28 cellular contexts compared by ENCODE assay signal in genomic region chr11:699116-699508, GRCh38. TPM values are rescaled to one million over a fixed set of nuclear protein-coding genes. Genes with fewer than 3 reads are reported as not detected.
DNase-seq lines count a peak whose midpoint lies in the region; ATAC-seq and TF ChIP-seq lines count a peak whose summit lies in the region.
"Had no signal": no experiment of that assay in that cellular context is flagged by ENCODE, and none has a peak within 500 bp of the region (broad histone marks: within the 10 kb centered on the region; RNA-seq: fewer than 3 reads in every experiment).

No MANE protein-coding gene starts in this region.

- H2AK5ac ChIP-seq in mesenchymal stem cell (ENCODE audit: low read length, severe bottlenecking): no peak overlapping the region

- intact Hi-C loops in breast epithelium (cut with DNase I; ENCODE audit: low total_unique reads): no loop called here
- intact Hi-C loops in MCF 10A (cut with micrococcal nuclease): no loop called here
- intact Hi-C loops in thyroid gland (cut with DNase I): no loop called here
- intact Hi-C loops in left cardiac atrium (cut with DNase I): no loop called here

- H3K4me3 ChIP-seq in breast epithelium: no peak overlapping the region
- H3K4me3 ChIP-seq in mesenchymal stem cell (ENCODE audit: insufficient read depth in 1 of 2, low read depth in 1 of 2, low read length in 2 of 2): no peak overlapping the region
- H3K4me3 ChIP-seq in thyroid gland (replicated peaks in 1 of 3): no peak overlapping the region
- H3K4me3 ChIP-seq in endodermal cell (ENCODE audit: low read length): no peak overlapping the region

- H3K36me3 ChIP-seq in breast epithelium (no peaks in the 10 kb centered on the region), mesenchymal stem cell (ENCODE audit: control insufficient read depth in 1 of 2, insufficient read depth in 2 of 2, low read depth in 1 of 2, low read length in 2 of 2) (peaks cover 29 to 36% of the 10 kb centered on the region in 2 experiments), thyroid gland (peaks cover 0 to 3% of the 10 kb centered on the region in 2 donors), endodermal cell (ENCODE audit: control insufficient read depth, insufficient read depth, low read length) (no peaks in the 10 kb centered on the region)

- peak overlapping the region; percentile 32 for H3K9ac ChIP-seq in mesenchymal stem cell (ENCODE audit: low read length)
- no peak overlapping the region for H3K9ac ChIP-seq in endodermal cell (ENCODE audit: extremely low read depth, low read length, poor library complexity, severe bottlenecking)

- BruUV-seq in MCF 10A (replicated peaks; lab: Mats Ljungman, UMichigan): no TSS peak

- no peak overlapping the region for H2AFZ ChIP-seq in mesenchymal stem cell (ENCODE audit: low read depth, low read length)

- H3K4me1 Mint-ChIP-seq in MCF 10A (ENCODE audit: insufficient read depth, unreplicated experiment) (peaks cover 21% of the 10 kb centered on the region), chondrocyte (ENCODE audit: low read depth) (peaks cover 45% of the 10 kb centered on the region), endodermal cell (peaks cover 9% of the 10 kb centered on the region)

- no peak for DNase-seq in breast epithelium (ENCODE audit: low spot score in 2 of 2)
- no peak for DNase-seq in MCF 10A (ENCODE audit: unreplicated experiment)
- DNase-seq in chondrocyte (ENCODE audit: low spot score): no peak
- DNase-seq in mesenchymal stem cell: peak; percentile 86
- DNase-seq in thyroid gland: no peak
- no peak for DNase-seq in left cardiac atrium
- no peak for DNase-seq in ACHN
- no peak for DNase-seq in endodermal cell
- DNase-seq: 8988T; activated CD4-positive, alpha-beta T cell treated with anti-CD3 and anti-CD28 coated beads, Interleukin-2, amount 50 U/mL, for 4 hours; activated naive CD4-positive, alpha-beta T cell; activated naive CD8-positive, alpha-beta T cell treated with anti-CD3 and anti-CD28 coated beads, Interleukin-2, amount 50 U/mL, for 24 hours; activated T-cell treated with anti-CD3 and anti-CD28 coated beads, Interleukin-2, amount 50 U/mL, for 72 hours; CD4-positive, alpha-beta T cell; DND-41; glutamatergic neuron; GOT3; kidney; NCI-H1417 treated with DMSO at 0.1 percent for 48 hours; NCI-H2081; NCI-H2227 treated with DMSO at 0.1 percent for 48 hours; NCI-H526; NK-92 treated with Interleukin-12 subunit alpha and Interleukin-12 subunit beta, amount 100 ng/mL, for 24 hours; stimulated activated CD4-positive, alpha-beta T cell treated with anti-CD3 and anti-CD28 coated beads, Interleukin-4, amount 100 ng/mL, for 1 hour; T-helper 17 cell had no signal

- peaks cover 12% of the 10 kb centered on the region for H3K79me1 ChIP-seq in mesenchymal stem cell (replicated peaks; ENCODE audit: low read length, poor library complexity, severe bottlenecking)

- in situ Hi-C loops in ACHN (cut with HindIII; ENCODE audit: low pct_ligation_motif_present, low pct_unique_long_range_greater_than_20kb, low sequenced_read_pairs): no loop called here

- H3K14ac ChIP-seq in mesenchymal stem cell (ENCODE audit: low read length in 2 of 2): no peak overlapping the region

- CTCF ChIA-PET in MCF 10A (lab: Yijun Ruan, JAX): interaction anchor here (0.6 kb wide), 1 partner anchor 109 kb away, joined by 4 read pairs; no protein-coding TSS in a partner anchor

- POLR2A ChIA-PET in MCF 10A (lab: Yijun Ruan, JAX): interaction anchor here (0.7 to 5.6 kb wide), 3 partner anchors 7 to 194 kb away, joined by 5 to 118 read pairs (median 64); partner anchors contain the start of genes EPS8L2 and TALDO1

- H3K27ac ChIP-seq in breast epithelium: peak overlapping the region; percentile 100
- peak overlapping the region; percentile 1 for H3K27ac ChIP-seq in mesenchymal stem cell (ENCODE audit: low read length, poor library complexity, severe bottlenecking)
- peak overlapping the region in 2 of 3 donors; percentile 48 to 100 for H3K27ac ChIP-seq in thyroid gland
- no peak overlapping the region for H3K27ac ChIP-seq in endodermal cell (ENCODE audit: low read depth, low read length)

- no peak overlapping the region for H2BK120ac ChIP-seq in mesenchymal stem cell (ENCODE audit: low read depth, low read length)

- no peaks in the 10 kb centered on the region for H3K27me3 ChIP-seq in breast epithelium
- no peaks in the 10 kb centered on the region for H3K27me3 ChIP-seq in mesenchymal stem cell (ENCODE audit: control insufficient read depth in 1 of 2, insufficient read depth in 1 of 2, low read length in 2 of 2)
- no peaks in the 10 kb centered on the region for H3K27me3 ChIP-seq in thyroid gland
- no peaks in the 10 kb centered on the region for H3K27me3 ChIP-seq in endodermal cell (ENCODE audit: control insufficient read depth, insufficient read depth, low read length, poor library complexity, severe bottlenecking)

- H3K4me1 ChIP-seq in breast epithelium (peaks cover 5 to 26% of the 10 kb centered on the region in 2 donors), mesenchymal stem cell (ENCODE audit: control insufficient read depth, insufficient read depth, low read depth, low read length) (peaks cover 50% of the 10 kb centered on the region), thyroid gland (peaks cover 26 to 66% of the 10 kb centered on the region in 2 donors), endodermal cell (ENCODE audit: control insufficient read depth, insufficient read depth, low read length) (no peaks in the 10 kb centered on the region)

- peak overlapping the region; percentile 19 for H4K91ac ChIP-seq in mesenchymal stem cell (ENCODE audit: low read length)

- no peak overlapping the region for H3K23ac ChIP-seq in mesenchymal stem cell (ENCODE audit: low read length in 2 of 2)

- H3K4me2 ChIP-seq in mesenchymal stem cell (ENCODE audit: low read length, poor library complexity, severe bottlenecking): no peak overlapping the region

- H3K36me3 Mint-ChIP-seq in MCF 10A (ENCODE audit: insufficient read depth, unreplicated experiment) (peaks cover 42% of the 10 kb centered on the region), chondrocyte (ENCODE audit: low read depth) (peaks cover 3% of the 10 kb centered on the region), endodermal cell (ENCODE audit: low read depth) (peaks cover 17% of the 10 kb centered on the region)

- H2BK12ac ChIP-seq in mesenchymal stem cell (ENCODE audit: low read length in 2 of 2): peak overlapping the region in 1 of 2 experiments; percentile 90

- no peak overlapping the region for H4K8ac ChIP-seq in mesenchymal stem cell (ENCODE audit: low read length)

- TF ChIP-seq CTCF in breast epithelium (IDR thresholded peaks at IDR 0.05): no peak
- no peak for TF ChIP-seq CTCF in MCF 10A (IDR thresholded peaks at IDR 0.05; ENCODE audit: unreplicated experiment)
- no peak for TF ChIP-seq CTCF in chondrocyte (IDR thresholded peaks at IDR 0.05)
- TF ChIP-seq CTCF in thyroid gland (IDR thresholded peaks at IDR 0.05): no peak
- no peak for TF ChIP-seq CTCF in endodermal cell (conservative IDR thresholded peaks at IDR 0.05)

- H3K27ac Mint-ChIP-seq in MCF 10A (ENCODE audit: low read depth, unreplicated experiment) (no peak overlapping the region), chondrocyte (ENCODE audit: unreplicated experiment) (peak overlapping the region; percentile 74), endodermal cell (no peak overlapping the region)
- H3K27ac Mint-ChIP-seq: activated naive CD8-positive, alpha-beta T cell treated with anti-CD3 and anti-CD28 coated beads, Interleukin-2, amount 50 U/mL, for 24 hours; activated T-cell treated with anti-CD3 and anti-CD28 coated beads, Interleukin-2, amount 50 U/mL, for 72 hours; T-helper 17 cell had no signal

- no peak overlapping the region for H2BK15ac ChIP-seq in mesenchymal stem cell (ENCODE audit: low read depth, poor library complexity, severe bottlenecking)

- peak overlapping the region; percentile 16 to 82 for H3K18ac ChIP-seq in mesenchymal stem cell (ENCODE audit: low read depth in 1 of 2, low read length in 2 of 2)

- H3K9me3 Mint-ChIP-seq in MCF 10A (ENCODE audit: unreplicated experiment): no peaks in the 10 kb centered on the region
- H3K9me3 Mint-ChIP-seq in chondrocyte (ENCODE audit: low read depth): no peaks in the 10 kb centered on the region
- H3K9me3 Mint-ChIP-seq in endodermal cell: no peaks in the 10 kb centered on the region
- H3K9me3 Mint-ChIP-seq: activated naive CD8-positive, alpha-beta T cell treated with anti-CD3 and anti-CD28 coated beads, Interleukin-2, amount 50 U/mL, for 24 hours; activated T-cell treated with anti-CD3 and anti-CD28 coated beads, Interleukin-2, amount 50 U/mL, for 72 hours; CD4-positive, alpha-beta T cell had no signal

- ATAC-seq in left cardiac atrium: no peak
- ATAC-seq: activated CD4-positive, CD25-positive, alpha-beta regulatory T cell treated with anti-CD3 and anti-CD28 coated beads, Interleukin-2, amount 50 U/mL, for 24 hours; activated naive CD8-positive, alpha-beta T cell treated with anti-CD3 and anti-CD28 coated beads, Interleukin-2, amount 50 U/mL, for 24 hours; activated T-cell treated with anti-CD3 and anti-CD28 coated beads, Interleukin-2, amount 50 U/mL, for 72 hours; Right ventricle myocardium inferior; sciatic nerve; T-helper 17 cell had no signal

- H2BK5ac ChIP-seq in mesenchymal stem cell (ENCODE audit: low read depth, low read length, poor library complexity, severe bottlenecking): no peak overlapping the region

- H3K9me3 ChIP-seq in breast epithelium (no peaks in the 10 kb centered on the region), mesenchymal stem cell (ENCODE audit: control insufficient read depth, low read length) (no peaks in the 10 kb centered on the region), thyroid gland (no peaks in the 10 kb centered on the region), endodermal cell (ENCODE audit: control insufficient read depth, low read length) (no peaks in the 10 kb centered on the region)

- WGBS in mesenchymal stem cell: 21% methylated on average over 4 of the region's 7 CpGs
- 94 to 97% methylated on average over 7 of the region's 7 CpGs for WGBS in thyroid gland, 2 donors
- 92 to 93% methylated on average over 7 of the region's 7 CpGs for WGBS in endodermal cell (ENCODE audit: insufficient coverage in 1 of 2, insufficient read length in 1 of 2), 2 experiments

- H3K4ac ChIP-seq in mesenchymal stem cell (ENCODE audit: low read depth in 1 of 2, low read length in 2 of 2): no peak overlapping the region

- H3K27me3 Mint-ChIP-seq in MCF 10A (ENCODE audit: insufficient read depth, unreplicated experiment) (no peaks in the 10 kb centered on the region), chondrocyte (ENCODE audit: low read depth) (no peaks in the 10 kb centered on the region), endodermal cell (ENCODE audit: insufficient read depth) (no peaks in the 10 kb centered on the region)
- H3K27me3 Mint-ChIP-seq: activated naive CD8-positive, alpha-beta T cell treated with anti-CD3 and anti-CD28 coated beads, Interleukin-2, amount 50 U/mL, for 24 hours; CD4-positive, alpha-beta T cell; T-helper 17 cell had no signal

- no peak for TF ChIP-seq POLR2A in breast epithelium (IDR thresholded peaks at IDR 0.05)
- TF ChIP-seq POLR2A in thyroid gland (IDR thresholded peaks at IDR 0.05): no peak

- H3K4me3 Mint-ChIP-seq in MCF 10A (ENCODE audit: unreplicated experiment): no peak overlapping the region
- no peak overlapping the region for H3K4me3 Mint-ChIP-seq in chondrocyte (ENCODE audit: unreplicated experiment)
- H3K4me3 Mint-ChIP-seq in endodermal cell: no peak overlapping the region
- H3K4me3 Mint-ChIP-seq: activated naive CD8-positive, alpha-beta T cell treated with anti-CD3 and anti-CD28 coated beads, Interleukin-2, amount 50 U/mL, for 24 hours; activated T-cell treated with anti-CD3 and anti-CD28 coated beads, Interleukin-2, amount 50 U/mL, for 72 hours; T-helper 17 cell had no signal

RNA-seq across cellular contexts. Expression of gene TMEM80, which starts 3.5 kb away (rescaled TPM):
- total RNA-seq in breast epithelium (10 to 100 TPM; 25.9 to 51.8 (median 29.1) TPM), MCF 10A (2022) (12.2 and 12.8 TPM in 2 replicates), chondrocyte (16.9 to 31.3 TPM (median 20.3 TPM) in 3 replicates), thyroid gland (100 to 1,000 TPM in 1 of 4 donors, 10 to 100 TPM in 3; 57.3 to 103 (median 67.7) TPM), left cardiac atrium (10 to 100 TPM; 11.3 to 15.6 TPM), endodermal cell (10 to 100 TPM; 13.2 to 19.1 TPM)
- 13.4 TPM for polyA plus RNA-seq in mesenchymal stem cell (2013, experiment 1 of 2)
- 15.6 TPM for polyA plus RNA-seq in mesenchymal stem cell (2013, experiment 2 of 2)
- 27.8 TPM for polyA plus RNA-seq in endodermal cell (2013, experiment 1 of 2)
- polyA plus RNA-seq in endodermal cell (2013, experiment 2 of 2): 25.8 TPM

RNA-seq across cellular contexts. Expression of gene DEAF1, which starts 4.1 kb away (rescaled TPM):
- total RNA-seq in breast epithelium: 10 to 100 TPM; 25.3 to 42.6 (median 39.8) TPM
- total RNA-seq in MCF 10A (2022): 46.8 and 54.1 TPM in 2 replicates
- total RNA-seq in chondrocyte: 67.6 to 70.4 TPM (median 67.9 TPM) in 3 replicates
- 21.2 TPM for polyA plus RNA-seq in mesenchymal stem cell (2013, experiment 1 of 2)
- 20.6 TPM for polyA plus RNA-seq in mesenchymal stem cell (2013, experiment 2 of 2)
- 100 to 1,000 TPM in 1 of 4 donors, 10 to 100 TPM in 3; 61.8 to 103 (median 87.6) TPM for total RNA-seq in thyroid gland
- 10 to 100 TPM; 19.2 to 21.1 TPM for total RNA-seq in left cardiac atrium
- 10 to 100 TPM; 44.1 to 51.9 TPM for total RNA-seq in endodermal cell
- 53.7 TPM for polyA plus RNA-seq in endodermal cell (2013, experiment 1 of 2)
- polyA plus RNA-seq in endodermal cell (2013, experiment 2 of 2): 48.4 TPM

RNA-seq across cellular contexts. Expression of gene EPS8L2, which starts 6.9 kb away (rescaled TPM):
- total RNA-seq in breast epithelium (100 to 1,000 TPM in 2 of 3 donors, 1 to 10 TPM in 1; 6.1 to 151 (median 115) TPM), MCF 10A (2022) (109 and 119 TPM in 2 replicates), chondrocyte (17.2 to 51.6 TPM (median 45.7 TPM) in 3 replicates), thyroid gland (100 to 1,000 TPM; 185 to 259 (median 195) TPM), left cardiac atrium (1 to 10 TPM; 6.5 to 8.0 TPM), endodermal cell (10 to 100 TPM; 26.2 to 28.0 TPM)
- 16.2 TPM for polyA plus RNA-seq in mesenchymal stem cell (2013, experiment 1 of 2)
- 17.4 TPM for polyA plus RNA-seq in mesenchymal stem cell (2013, experiment 2 of 2)
- polyA plus RNA-seq in endodermal cell (2013, experiment 1 of 2): 8.5 TPM
- 7.3 TPM for polyA plus RNA-seq in endodermal cell (2013, experiment 2 of 2)

RNA-seq across cellular contexts. Expression of gene TALDO1, which starts 48.2 kb away (rescaled TPM):
- total RNA-seq in breast epithelium (100 to 1,000 TPM; 137 to 239 (median 141) TPM), MCF 10A (2022) (93.8 and 137 TPM in 2 replicates), chondrocyte (128 to 227 TPM (median 151 TPM) in 3 replicates), thyroid gland (100 to 1,000 TPM; 300 to 965 (median 558) TPM), left cardiac atrium (100 to 1,000 TPM; 107 to 121 TPM), endodermal cell (100 to 1,000 TPM; 177 to 221 TPM)
- polyA plus RNA-seq in mesenchymal stem cell (2013, experiment 1 of 2): 215 TPM
- polyA plus RNA-seq in mesenchymal stem cell (2013, experiment 2 of 2): 211 TPM
- 123 TPM for polyA plus RNA-seq in endodermal cell (2013, experiment 1 of 2)
- 112 TPM for polyA plus RNA-seq in endodermal cell (2013, experiment 2 of 2)
